ENCODE assay signal across 26 cellular contexts in the genomic region with DNA sequence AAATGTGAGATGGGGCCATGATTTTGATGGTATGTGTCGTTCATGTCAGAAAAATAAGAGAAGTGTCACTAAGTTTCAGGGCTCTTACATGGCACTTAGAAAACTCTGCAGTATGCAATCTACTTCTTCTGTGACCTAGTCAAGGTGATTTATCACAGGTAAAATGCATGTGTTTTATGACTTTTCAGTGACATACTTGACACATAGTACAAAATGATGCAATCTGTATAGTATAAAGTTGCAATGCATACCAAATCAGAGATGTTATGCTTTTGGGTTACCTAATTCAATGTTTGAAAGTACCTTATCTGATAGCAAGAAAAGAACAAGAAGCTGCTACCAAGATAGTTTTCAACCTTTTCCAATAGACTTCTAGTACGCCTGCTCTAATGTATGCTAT.
"Had no signal": no experiment of that assay in that cellular context is flagged by ENCODE, and none has a peak within 500 bp of the region (broad histone marks: within the 10 kb centered on the region; RNA-seq: fewer than 3 reads in every experiment).

No MANE protein-coding gene starts in this region.

- DNase-seq: colonic mucosa; cortex of kidney; effector CD8-positive, alpha-beta T cell; effector memory CD8-positive, alpha-beta T cell; endodermal cell; erythroblast; esophagus squamous epithelium; foreskin fibroblast; foreskin melanocyte; gastrocnemius medialis; glutamatergic neuron; head of caudate nucleus; heart right ventricle; hippocampal formation; left cardiac atrium; left lung; left ventricle myocardium superior; lower lobe of right lung; mesenchymal stem cell; mucosa of descending colon; naive B cell had no signal

- ATAC-seq: effector memory CD8-positive, alpha-beta T cell; esophagus mucosa; gastrocnemius medialis; heart right ventricle; left cardiac atrium; left lung; left ventricle myocardium superior; lower lobe of right lung; mucosa of descending colon had no signal

- H3K36me3 ChIP-seq: colonic mucosa, esophagus squamous epithelium, gastrocnemius medialis, heart right ventricle, left lung, lower lobe of right lung had no signal

- H3K27ac ChIP-seq: colonic mucosa, epithelial cell of prostate, esophagus squamous epithelium, gastrocnemius medialis, heart right ventricle, left lung, lower lobe of right lung had no signal

- H3K4me1 ChIP-seq: colonic mucosa, gastrocnemius medialis, left lung, lower lobe of right lung had no signal

- H3K9me3 ChIP-seq: colonic mucosa, esophagus squamous epithelium, gastrocnemius medialis, lower lobe of right lung, mucosa of descending colon had no signal

- H3K27me3 ChIP-seq: colonic mucosa, esophagus squamous epithelium, gastrocnemius medialis, heart right ventricle, left lung had no signal

- H3K4me3 ChIP-seq: colonic mucosa, esophagus squamous epithelium, gastrocnemius medialis, heart right ventricle, left lung, lower lobe of right lung, mucosa of descending colon had no signal

- FAIRE-seq: endometrium, islet of Langerhans, keratinocyte had no signal
